ENCODE assay signal across 1 cellular context in the genomic region with DNA sequence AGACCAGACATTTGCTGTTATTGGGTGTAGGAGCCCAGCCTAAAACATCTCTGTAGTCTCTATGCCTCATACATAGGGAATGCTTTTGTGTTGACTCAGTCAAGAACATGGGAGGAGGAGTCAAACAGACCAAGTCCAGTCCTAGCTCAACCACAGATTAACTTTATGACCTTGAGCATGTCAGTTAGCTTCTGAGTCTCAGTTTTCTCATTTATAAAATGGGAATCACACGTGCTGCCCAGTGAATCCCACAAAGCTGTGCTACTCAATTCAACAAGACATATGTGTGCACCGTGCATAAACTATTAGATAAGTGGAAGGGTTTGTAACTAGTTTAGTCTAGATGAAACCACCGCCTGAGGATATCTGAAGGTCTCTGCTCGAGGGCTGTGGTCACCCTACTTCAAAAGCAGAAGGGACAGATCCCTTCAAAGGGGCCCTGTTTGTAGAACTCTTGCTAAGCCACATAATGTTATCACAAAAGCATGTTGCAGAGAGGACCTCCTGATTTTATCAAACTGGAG.
TF ChIP-seq lines count a peak whose summit lies in the region.

No MANE protein-coding gene starts in this region.

TF ChIP-seq in K562, 482 proteins besides CTCF, POLR2A, EP300 and RAD21 (continued from another document and continues in another):
- TF ChIP-seq, protein P1, sequence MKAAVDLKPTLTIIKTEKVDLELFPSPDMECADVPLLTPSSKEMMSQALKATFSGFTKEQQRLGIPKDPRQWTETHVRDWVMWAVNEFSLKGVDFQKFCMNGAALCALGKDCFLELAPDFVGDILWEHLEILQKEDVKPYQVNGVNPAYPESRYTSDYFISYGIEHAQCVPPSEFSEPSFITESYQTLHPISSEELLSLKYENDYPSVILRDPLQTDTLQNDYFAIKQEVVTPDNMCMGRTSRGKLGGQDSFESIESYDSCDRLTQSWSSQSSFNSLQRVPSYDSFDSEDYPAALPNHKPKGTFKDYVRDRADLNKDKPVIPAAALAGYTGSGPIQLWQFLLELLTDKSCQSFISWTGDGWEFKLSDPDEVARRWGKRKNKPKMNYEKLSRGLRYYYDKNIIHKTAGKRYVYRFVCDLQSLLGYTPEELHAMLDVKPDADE (conservative IDR thresholded peaks at IDR 0.05; ENCODE audit: control insufficient read depth, low read depth, low read length) = no peak
- TF ChIP-seq HNRNPH1 (optimal IDR thresholded peaks at IDR 0.05; ENCODE audit: low read depth, low read length) = no peak
- 0 out of 2 replicates have a peak, but pooled peaks have one; percentile 42 for TF ChIP-seq HEY1 (CRISPR knock-in tag; IDR thresholded peaks at IDR 0.05; ENCODE audit: borderline replicate concordance)
- TF ChIP-seq E2F3 (CRISPR knock-in tag; IDR thresholded peaks at IDR 0.05) = no peak
- no peak for TF ChIP-seq HES1 (IDR thresholded peaks at IDR 0.05; ENCODE audit: low read depth)
- no peak for TF ChIP-seq FOXO4 (CRISPR knock-in tag; IDR thresholded peaks at IDR 0.05)
- TF ChIP-seq HOXB6 (CRISPR knock-in tag; IDR thresholded peaks at IDR 0.05; ENCODE audit: borderline replicate concordance) = no peak
- TF ChIP-seq THAP7 (CRISPR knock-in tag; IDR thresholded peaks at IDR 0.05) = no peak
- no peak for TF ChIP-seq SRF (CRISPR knock-in tag; IDR thresholded peaks at IDR 0.05)
- TF ChIP-seq KAT7 (CRISPR knock-in tag; IDR thresholded peaks at IDR 0.05; ENCODE audit: borderline replicate concordance) = no peak
- no peak for TF ChIP-seq ZNF77 (CRISPR knock-in tag; IDR thresholded peaks at IDR 0.05)
- no peak for TF ChIP-seq TEAD1 (CRISPR knock-in tag; IDR thresholded peaks at IDR 0.05)
- no peak for TF ChIP-seq POLR2B (IDR thresholded peaks at IDR 0.05; ENCODE audit: low read depth, partially characterized antibody)
- TF ChIP-seq HDAC1 (IDR thresholded peaks at IDR 0.05) = no peak
- 0 out of 2 replicates have a peak, but pooled peaks have one; percentile 12 for TF ChIP-seq FOXM1 (IDR thresholded peaks at IDR 0.05; ENCODE audit: low read depth)
- no peak for TF ChIP-seq FOXM1 (CRISPR knock-in tag; IDR thresholded peaks at IDR 0.05; ENCODE audit: low read depth)
- TF ChIP-seq BHLHE40 (IDR thresholded peaks at IDR 0.05; ENCODE audit: low read length) = peak; percentile 49; the same call in 1 of the 2 replicates
- peak; percentile 65 for TF ChIP-seq RBM25 (IDR thresholded peaks at IDR 0.05; ENCODE audit: low read depth, low read length, severe bottlenecking)
- TF ChIP-seq, protein P2, sequence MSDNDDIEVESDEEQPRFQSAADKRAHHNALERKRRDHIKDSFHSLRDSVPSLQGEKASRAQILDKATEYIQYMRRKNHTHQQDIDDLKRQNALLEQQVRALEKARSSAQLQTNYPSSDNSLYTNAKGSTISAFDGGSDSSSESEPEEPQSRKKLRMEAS (CRISPR knock-in tag; IDR thresholded peaks at IDR 0.05) = no peak
- TF ChIP-seq L3MBTL2 (IDR thresholded peaks at IDR 0.05) = peak; percentile 63
- no peak for TF ChIP-seq TGIF2 (CRISPR knock-in tag; IDR thresholded peaks at IDR 0.05)
- TF ChIP-seq SOX6 (IDR thresholded peaks at IDR 0.05) = peak; percentile 29; the same call in 1 of the 2 replicates
- TF ChIP-seq CXXC5 (CRISPR knock-in tag; IDR thresholded peaks at IDR 0.05) = peak; percentile 18; the same call in 1 of the 2 replicates
- no peak for TF ChIP-seq NBN (IDR thresholded peaks at IDR 0.05; ENCODE audit: low read depth)
- no peak for TF ChIP-seq BDP1 (IDR thresholded peaks at IDR 0.05; ENCODE audit: insufficient read depth, insufficient read length)
- TF ChIP-seq KLF6 (CRISPR knock-in tag; IDR thresholded peaks at IDR 0.05; ENCODE audit: borderline replicate concordance) = no peak
- TF ChIP-seq HINFP (tag; conservative IDR thresholded peaks at IDR 0.05; ENCODE audit: low read depth) = no peak
- no peak for TF ChIP-seq EP400 (IDR thresholded peaks at IDR 0.05)
- no peak for TF ChIP-seq ZNF324 (CRISPR knock-in tag; IDR thresholded peaks at IDR 0.05)
- no peak for TF ChIP-seq MXI1 (IDR thresholded peaks at IDR 0.05; ENCODE audit: low read depth, low read length)
- no peak for TF ChIP-seq ZEB2 (IDR thresholded peaks at IDR 0.05)
- no peak for TF ChIP-seq OTX1 (CRISPR knock-in tag; IDR thresholded peaks at IDR 0.05)
- TF ChIP-seq, protein P3, sequence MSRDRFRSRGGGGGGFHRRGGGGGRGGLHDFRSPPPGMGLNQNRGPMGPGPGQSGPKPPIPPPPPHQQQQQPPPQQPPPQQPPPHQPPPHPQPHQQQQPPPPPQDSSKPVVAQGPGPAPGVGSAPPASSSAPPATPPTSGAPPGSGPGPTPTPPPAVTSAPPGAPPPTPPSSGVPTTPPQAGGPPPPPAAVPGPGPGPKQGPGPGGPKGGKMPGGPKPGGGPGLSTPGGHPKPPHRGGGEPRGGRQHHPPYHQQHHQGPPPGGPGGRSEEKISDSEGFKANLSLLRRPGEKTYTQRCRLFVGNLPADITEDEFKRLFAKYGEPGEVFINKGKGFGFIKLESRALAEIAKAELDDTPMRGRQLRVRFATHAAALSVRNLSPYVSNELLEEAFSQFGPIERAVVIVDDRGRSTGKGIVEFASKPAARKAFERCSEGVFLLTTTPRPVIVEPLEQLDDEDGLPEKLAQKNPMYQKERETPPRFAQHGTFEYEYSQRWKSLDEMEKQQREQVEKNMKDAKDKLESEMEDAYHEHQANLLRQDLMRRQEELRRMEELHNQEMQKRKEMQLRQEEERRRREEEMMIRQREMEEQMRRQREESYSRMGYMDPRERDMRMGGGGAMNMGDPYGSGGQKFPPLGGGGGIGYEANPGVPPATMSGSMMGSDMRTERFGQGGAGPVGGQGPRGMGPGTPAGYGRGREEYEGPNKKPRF (IDR thresholded peaks at IDR 0.05; ENCODE audit: low read depth, low read length) = no peak
- TF ChIP-seq ZNF212 (CRISPR knock-in tag; IDR thresholded peaks at IDR 0.05) = no peak
- TF ChIP-seq ZNF584 (CRISPR knock-in tag; IDR thresholded peaks at IDR 0.05; ENCODE audit: low read depth) = 0 out of 2 replicates have a peak, but pooled peaks have one; percentile 34
- no peak for TF ChIP-seq RB1 (IDR thresholded peaks at IDR 0.05; ENCODE audit: low read depth)
- TF ChIP-seq SRSF1 (IDR thresholded peaks at IDR 0.05; ENCODE audit: low read depth, low read length) = no peak
- TF ChIP-seq SMAD3 (CRISPR knock-in tag; conservative IDR thresholded peaks at IDR 0.05) = no peak
- TF ChIP-seq, protein P4, sequence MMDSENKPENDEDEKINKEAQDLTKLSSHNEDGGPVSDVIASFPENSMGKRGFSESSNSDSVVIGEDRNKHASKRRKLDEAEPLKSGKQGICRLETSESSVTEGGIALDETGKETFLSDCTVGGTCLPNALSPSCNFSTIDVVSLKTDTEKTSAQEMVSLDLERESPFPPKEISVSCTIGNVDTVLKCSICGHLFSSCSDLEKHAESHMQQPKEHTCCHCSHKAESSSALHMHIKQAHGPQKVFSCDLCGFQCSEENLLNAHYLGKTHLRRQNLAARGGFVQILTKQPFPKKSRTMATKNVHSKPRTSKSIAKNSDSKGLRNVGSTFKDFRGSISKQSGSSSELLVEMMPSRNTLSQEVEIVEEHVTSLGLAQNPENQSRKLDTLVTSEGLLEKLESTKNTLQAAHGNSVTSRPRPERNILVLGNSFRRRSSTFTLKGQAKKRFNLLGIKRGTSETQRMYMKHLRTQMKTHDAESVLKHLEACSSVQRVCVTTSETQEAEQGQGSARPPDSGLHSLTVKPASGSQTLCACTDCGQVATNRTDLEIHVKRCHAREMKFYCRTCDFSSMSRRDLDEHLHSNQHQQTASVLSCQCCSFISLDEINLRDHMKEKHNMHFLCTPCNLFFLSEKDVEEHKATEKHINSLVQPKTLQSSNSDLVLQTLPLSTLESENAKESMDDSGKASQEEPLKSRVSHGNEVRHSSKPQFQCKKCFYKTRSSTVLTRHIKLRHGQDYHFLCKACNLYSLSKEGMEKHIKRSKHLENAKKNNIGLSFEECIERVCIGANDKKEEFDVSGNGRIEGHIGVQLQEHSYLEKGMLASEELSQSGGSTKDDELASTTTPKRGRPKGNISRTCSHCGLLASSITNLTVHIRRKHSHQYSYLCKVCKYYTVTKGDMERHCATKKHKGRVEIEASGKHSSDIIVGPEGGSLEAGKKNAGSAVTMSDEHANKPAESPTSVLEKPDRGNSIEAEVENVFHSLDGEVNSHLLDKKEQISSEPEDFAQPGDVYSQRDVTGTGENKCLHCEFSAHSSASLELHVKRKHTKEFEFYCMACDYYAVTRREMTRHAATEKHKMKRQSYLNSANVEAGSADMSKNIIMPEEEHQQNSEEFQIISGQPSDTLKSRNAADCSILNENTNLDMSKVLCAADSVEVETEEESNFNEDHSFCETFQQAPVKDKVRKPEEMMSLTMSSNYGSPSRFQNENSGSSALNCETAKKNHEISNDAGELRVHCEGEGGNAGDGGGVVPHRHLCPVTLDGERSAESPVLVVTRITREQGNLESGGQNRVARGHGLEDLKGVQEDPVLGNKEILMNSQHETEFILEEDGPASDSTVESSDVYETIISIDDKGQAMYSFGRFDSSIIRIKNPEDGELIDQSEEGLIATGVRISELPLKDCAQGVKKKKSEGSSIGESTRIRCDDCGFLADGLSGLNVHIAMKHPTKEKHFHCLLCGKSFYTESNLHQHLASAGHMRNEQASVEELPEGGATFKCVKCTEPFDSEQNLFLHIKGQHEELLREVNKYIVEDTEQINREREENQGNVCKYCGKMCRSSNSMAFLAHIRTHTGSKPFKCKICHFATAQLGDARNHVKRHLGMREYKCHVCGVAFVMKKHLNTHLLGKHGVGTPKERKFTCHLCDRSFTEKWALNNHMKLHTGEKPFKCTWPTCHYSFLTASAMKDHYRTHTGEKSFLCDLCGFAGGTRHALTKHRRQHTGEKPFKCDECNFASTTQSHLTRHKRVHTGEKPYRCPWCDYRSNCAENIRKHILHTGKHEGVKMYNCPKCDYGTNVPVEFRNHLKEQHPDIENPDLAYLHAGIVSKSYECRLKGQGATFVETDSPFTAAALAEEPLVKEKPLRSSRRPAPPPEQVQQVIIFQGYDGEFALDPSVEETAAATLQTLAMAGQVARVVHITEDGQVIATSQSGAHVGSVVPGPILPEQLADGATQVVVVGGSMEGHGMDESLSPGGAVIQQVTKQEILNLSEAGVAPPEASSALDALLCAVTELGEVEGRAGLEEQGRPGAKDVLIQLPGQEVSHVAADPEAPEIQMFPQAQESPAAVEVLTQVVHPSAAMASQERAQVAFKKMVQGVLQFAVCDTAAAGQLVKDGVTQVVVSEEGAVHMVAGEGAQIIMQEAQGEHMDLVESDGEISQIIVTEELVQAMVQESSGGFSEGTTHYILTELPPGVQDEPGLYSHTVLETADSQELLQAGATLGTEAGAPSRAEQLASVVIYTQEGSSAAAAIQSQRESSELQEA (IDR thresholded peaks at IDR 0.05; ENCODE audit: low read depth) = no peak
- no peak for TF ChIP-seq ETV5 (CRISPR knock-in tag; IDR thresholded peaks at IDR 0.05; ENCODE audit: low read depth)
- TF ChIP-seq, protein P5, sequence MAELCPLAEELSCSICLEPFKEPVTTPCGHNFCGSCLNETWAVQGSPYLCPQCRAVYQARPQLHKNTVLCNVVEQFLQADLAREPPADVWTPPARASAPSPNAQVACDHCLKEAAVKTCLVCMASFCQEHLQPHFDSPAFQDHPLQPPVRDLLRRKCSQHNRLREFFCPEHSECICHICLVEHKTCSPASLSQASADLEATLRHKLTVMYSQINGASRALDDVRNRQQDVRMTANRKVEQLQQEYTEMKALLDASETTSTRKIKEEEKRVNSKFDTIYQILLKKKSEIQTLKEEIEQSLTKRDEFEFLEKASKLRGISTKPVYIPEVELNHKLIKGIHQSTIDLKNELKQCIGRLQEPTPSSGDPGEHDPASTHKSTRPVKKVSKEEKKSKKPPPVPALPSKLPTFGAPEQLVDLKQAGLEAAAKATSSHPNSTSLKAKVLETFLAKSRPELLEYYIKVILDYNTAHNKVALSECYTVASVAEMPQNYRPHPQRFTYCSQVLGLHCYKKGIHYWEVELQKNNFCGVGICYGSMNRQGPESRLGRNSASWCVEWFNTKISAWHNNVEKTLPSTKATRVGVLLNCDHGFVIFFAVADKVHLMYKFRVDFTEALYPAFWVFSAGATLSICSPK (IDR thresholded peaks at IDR 0.05; ENCODE audit: borderline replicate concordance) = no peak
- TF ChIP-seq CBX8 (IDR thresholded peaks at IDR 0.05; ENCODE audit: borderline replicate concordance, extremely low read depth, low read depth, low read length, poor library complexity, severe bottlenecking) = no peak
- no peak for TF ChIP-seq DIDO1 (tag; IDR thresholded peaks at IDR 0.05; ENCODE audit: low read depth)
- TF ChIP-seq SETDB1 (IDR thresholded peaks at IDR 0.05; ENCODE audit: low read length) = no peak
- no peak for TF ChIP-seq DMBX1 (CRISPR knock-in tag; IDR thresholded peaks at IDR 0.05; ENCODE audit: borderline replicate concordance)
